27 cellular contexts compared by ENCODE assay signal in genomic region chr3:76700323-76700722, GRCh38.
"Had no signal": no experiment of that assay in that cellular context is flagged by ENCODE, and none has a peak within 500 bp of the region (broad histone marks: within the 10 kb centered on the region; RNA-seq: fewer than 3 reads in every experiment).

No MANE protein-coding gene starts in this region.

- H3K27me3 Mint-ChIP-seq: activated CD4-positive, alpha-beta T cell treated with anti-CD3 and anti-CD28 coated beads, Interleukin-2, amount 10 ng/mL, durations not matched to agents 24 days and 14 days; activated CD8-positive, alpha-beta T cell treated with anti-CD3 and anti-CD28 coated beads for 36 hours; activated T-helper 17 cell treated with anti-CD3 and anti-CD28 coated beads, Interleukin-2, amount 50 U/mL, for 72 hours had no signal

- H3K36me3 ChIP-seq: brain microvascular endothelial cell, SJSA1 had no signal

- H3K9me3 ChIP-seq: SJSA1, SK-N-SH had no signal

- H3K4me1 ChIP-seq: SJSA1 had no signal

- FAIRE-seq: TTC549 had no signal

- H3K27ac ChIP-seq: brain microvascular endothelial cell, SJSA1 had no signal

- H3K4me2 ChIP-seq: SK-N-SH had no signal

- H3K4me3 Mint-ChIP-seq: activated CD4-positive, alpha-beta T cell treated with anti-CD3 and anti-CD28 coated beads, Interleukin-2, amount 10 ng/mL, durations not matched to agents 24 days and 14 days; activated CD8-positive, alpha-beta T cell treated with anti-CD3 and anti-CD28 coated beads for 36 hours; activated T-cell treated with anti-CD3 and anti-CD28 coated beads, Interleukin-2, amount 50 U/mL, for 72 hours; activated T-helper 17 cell treated with anti-CD3 and anti-CD28 coated beads, Interleukin-2, amount 50 U/mL, for 72 hours; T-helper 1 cell treated with Interleukin-12 subunit alpha and Interleukin-12 subunit beta and Interleukin-4 antibody, amounts not matched to agents 30 μg/mL and 1 μg/mL, for 36 hours; T-helper 2 cell treated with Interferon-gamma antibody and Interleukin-4, amounts not matched to agents 5 μg/mL and 100 μg/mL, for 36 hours had no signal

- H3K9ac ChIP-seq: SK-N-SH had no signal

- H3K27ac Mint-ChIP-seq: activated CD4-positive, alpha-beta T cell treated with anti-CD3 and anti-CD28 coated beads, Interleukin-2, amount 10 ng/mL, durations not matched to agents 24 days and 14 days; activated CD8-positive, alpha-beta T cell treated with anti-CD3 and anti-CD28 coated beads for 36 hours; activated naive CD4-positive, alpha-beta T cell treated with anti-CD3 and anti-CD28 coated beads, Interleukin-2, amount 50 U/mL, for 72 hours; activated T-cell treated with anti-CD3 and anti-CD28 coated beads, Interleukin-2, amount 50 U/mL, for 72 hours; activated T-helper 17 cell treated with anti-CD3 and anti-CD28 coated beads, Interleukin-2, amount 50 U/mL, for 72 hours; T-helper 1 cell treated with Interleukin-12 subunit alpha and Interleukin-12 subunit beta and Interleukin-4 antibody, amounts not matched to agents 30 μg/mL and 1 μg/mL, for 36 hours; T-helper 2 cell treated with Interferon-gamma antibody and Interleukin-4, amounts not matched to agents 5 μg/mL and 100 μg/mL, for 36 hours had no signal

- ATAC-seq: activated CD8-positive, alpha-beta T cell treated with anti-CD3 and anti-CD28 coated beads for 36 hours; activated naive CD4-positive, alpha-beta T cell treated with anti-CD3 and anti-CD28 coated beads, Interleukin-2, amount 50 U/mL, for 72 hours; activated T-cell treated with anti-CD3 and anti-CD28 coated beads, Interleukin-2, amount 50 U/mL, for 72 hours; activated T-helper 17 cell treated with anti-CD3 and anti-CD28 coated beads, Interleukin-2, amount 50 U/mL, for 72 hours; Panc1 had no signal

- DNase-seq: activated CD4-positive, alpha-beta T cell treated with anti-CD3 and anti-CD28 coated beads, Interleukin-2, amount 10 ng/mL, durations not matched to agents 24 days and 14 days; activated CD4-positive, alpha-beta T cell treated with anti-CD3 and anti-CD28 coated beads, Interleukin-2, amount 50 U/mL, for 4 hours; activated CD8-positive, alpha-beta T cell treated with anti-CD3 and anti-CD28 coated beads for 36 hours; activated gamma-delta T cell; activated naive CD4-positive, alpha-beta T cell treated with Interleukin-2 at 50 U/mL for 16 hours; activated T-cell treated with anti-CD3 and anti-CD28 coated beads, Interleukin-2, amount 50 U/mL, for 1 hour; activated T-cell treated with anti-CD3 and anti-CD28 coated beads, Interleukin-2, amount 50 U/mL, for 72 hours; anterior cingulate cortex; brain microvascular endothelial cell; central memory CD4-positive, alpha-beta T cell; MM.1S; MV-4-11; NCI-H1092; NCI-H1436 treated with DMSO at 0.1 percent for 48 hours; NCI-H1694 treated with DMSO at 0.1 percent for 48 hours; NCI-H2029; NCI-H345; NCI-H524 treated with DMSO at 0.1 percent for 48 hours; SHP77; SK-N-SH had no signal

- H3K27me3 ChIP-seq: brain microvascular endothelial cell, SJSA1 had no signal

- H3K4me3 ChIP-seq: SJSA1 had no signal

- H3K4me1 Mint-ChIP-seq: activated CD4-positive, alpha-beta T cell treated with anti-CD3 and anti-CD28 coated beads, Interleukin-2, amount 10 ng/mL, durations not matched to agents 24 days and 14 days; activated T-helper 17 cell treated with anti-CD3 and anti-CD28 coated beads, Interleukin-2, amount 50 U/mL, for 72 hours had no signal
